Comparison of ENCODE assay signal across 10 cellular contexts in the genomic region with DNA sequence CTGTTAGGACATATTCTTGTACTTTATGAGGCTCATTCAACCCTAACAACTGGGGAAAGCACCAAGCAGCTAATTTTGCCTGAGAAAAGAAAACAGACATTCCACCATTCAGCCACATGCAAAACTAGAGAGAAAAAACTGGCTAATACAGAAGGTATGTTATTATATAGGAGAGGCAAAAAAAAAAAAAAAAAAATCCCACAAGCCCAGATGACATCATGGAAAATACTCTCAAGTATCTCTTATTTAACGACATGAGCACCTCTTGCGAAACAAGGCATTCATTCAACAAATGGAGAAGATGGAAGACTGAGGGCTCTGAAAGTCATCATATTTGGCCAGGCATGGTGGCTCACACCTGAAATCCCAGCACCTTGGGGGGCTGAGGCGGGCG.
DNase-seq lines count a peak whose midpoint lies in the region; ATAC-seq and TF ChIP-seq lines count a peak whose summit lies in the region.
"Had no signal": no experiment of that assay in that cellular context is flagged by ENCODE, and none has a peak within 500 bp of the region (broad histone marks: within the 10 kb centered on the region; RNA-seq: fewer than 3 reads in every experiment).

No MANE protein-coding gene starts in this region.

- H3K27me3 ChIP-seq in tibial nerve: no peaks in the 10 kb centered on the region

- no peak overlapping the region for H3K27ac ChIP-seq in tibial nerve

- no peak for TF ChIP-seq EP300 in tibial nerve (IDR thresholded peaks at IDR 0.05)

- peak; percentile 82 for DNase-seq in AG09309 (ENCODE audit: low read depth)
- DNase-seq in NOMO-1 (lab: John Stamatoyannopoulos, UW; ENCODE audit: unreplicated experiment in 2 of 2): peak; percentile 27 to 56
- peak; percentile 77 for DNase-seq in fibroblast of the conjunctiva (ENCODE audit: low read depth)
- DNase-seq in tibial nerve (ENCODE audit: low spot score in 2 of 2): no peak
- DNase-seq in HuH-7.5 (ENCODE audit: low spot score): no peak
- DNase-seq: activated CD4-positive, alpha-beta T cell treated with anti-CD3 and anti-CD28 coated beads, Interleukin-2, amount 50 U/mL, for 4 hours; stimulated activated CD4-positive, alpha-beta T cell treated with anti-CD3 and anti-CD28 coated beads, Interleukin-2, amount 100 ng/mL, for 48 hours had no signal

- WGBS in tibial nerve, 2 donors: 76% methylated on average over 4 of the region's 4 CpGs

- no peak for TF ChIP-seq POLR2A in tibial nerve (IDR thresholded peaks at IDR 0.05)

- H3K4me3 ChIP-seq in AG09309 (ENCODE audit: control insufficient read depth, low read depth, low read length): no peak overlapping the region
- no peak overlapping the region for H3K4me3 ChIP-seq in tibial nerve

- H3K4me1 ChIP-seq in tibial nerve: peaks cover 0 to 54% (median 17%) of the 10 kb centered on the region in 4 donors

- ATAC-seq in GM21825 (IDR thresholded peaks at IDR 0.05; ENCODE audit: unreplicated experiment) (peak; percentile 75), HG03159 (IDR thresholded peaks at IDR 0.05; ENCODE audit: unreplicated experiment) (no peak), GM21526 (IDR thresholded peaks at IDR 0.05; ENCODE audit: low FRiP score, unreplicated experiment) (no peak)

- H3K9me3 ChIP-seq in tibial nerve: no peaks in the 10 kb centered on the region

- H3K36me3 ChIP-seq in tibial nerve: peaks cover 0 to 17% (median 0%) of the 10 kb centered on the region in 3 donors

- TF ChIP-seq CTCF in AG09309 (IDR thresholded peaks at IDR 0.05; ENCODE audit: control insufficient read depth, insufficient read depth, low read depth, low read length, missing control alignments) (no peak), tibial nerve (IDR thresholded peaks at IDR 0.05) (no peak)

Comparison
In these comparisons a context has a peak if more than half of its experiments do, and no peak if none do; other contexts are left out.
1. DNase-seq: peak in AG09309 (single experiment), NOMO-1 (2 of 2) and fibroblast of the conjunctiva (single experiment); none in tibial nerve (0 of 2) and HuH-7.5 (single experiment).